In genomic region chr7:76272872-76273271, GRCh38 we compare ENCODE assay signal across 14 cellular contexts. TPM values are rescaled to one million over a fixed set of nuclear protein-coding genes. Genes with fewer than 3 reads are reported as not detected.
A peak's percentile ranks its signal among the peaks of the same experiment; 100 is the strongest.
DNase-seq lines count a peak whose midpoint lies in the region; ATAC-seq, FAIRE-seq and TF ChIP-seq lines count a peak whose summit lies in the region.
"Had no signal": no experiment of that assay in that cellular context is flagged by ENCODE, and none has a peak within 500 bp of the region (broad histone marks: within the 10 kb centered on the region; RNA-seq: fewer than 3 reads in every experiment).

No MANE protein-coding gene starts in this region.

- H3K27me3 ChIP-seq in DND-41 (ENCODE audit: insufficient read depth, low read length, poor library complexity) (peaks cover 13% of the 10 kb centered on the region), HUES6 (ENCODE audit: control insufficient read depth, insufficient read depth, low read length) (peaks cover 22% of the 10 kb centered on the region), astrocyte (ENCODE audit: insufficient read depth, low read length) (peaks cover 41% of the 10 kb centered on the region), upper lobe of left lung (peaks cover 0 to 5% (median 0%) of the 10 kb centered on the region in 4 donors)
- H3K27me3 ChIP-seq: right lobe of liver had no signal

- peak overlapping the region; percentile 79 for H3K27ac Mint-ChIP-seq in astrocyte (ENCODE audit: unreplicated experiment)
- H3K27ac Mint-ChIP-seq: CD4-positive, alpha-beta T cell; type B pancreatic cell had no signal

- TF ChIP-seq POLR2A in GM19099 (IDR thresholded peaks at IDR 0.05; ENCODE audit: extremely low read depth, insufficient read length, low read depth) (peak; percentile 21), upper lobe of left lung (IDR thresholded peaks at IDR 0.05) (no peak), lower leg skin (IDR thresholded peaks at IDR 0.05) (no peak)

- H3K36me3 ChIP-seq in DND-41 (ENCODE audit: insufficient read depth, low read length) (no peaks in the 10 kb centered on the region), HUES6 (ENCODE audit: control insufficient read depth, insufficient read depth, low read length) (no peaks in the 10 kb centered on the region), astrocyte (ENCODE audit: insufficient read depth, low read length) (no peaks in the 10 kb centered on the region), upper lobe of left lung (no peaks in the 10 kb centered on the region)
- H3K36me3 ChIP-seq: right lobe of liver had no signal

- H3K4me1 ChIP-seq in DND-41 (ENCODE audit: insufficient read depth, low read length) (no peaks in the 10 kb centered on the region), HUES6 (ENCODE audit: control insufficient read depth, insufficient read depth, low read length) (peaks cover 37% of the 10 kb centered on the region), astrocyte (ENCODE audit: insufficient read depth, low read length) (no peaks in the 10 kb centered on the region), upper lobe of left lung (peaks cover 0 to 6% (median 2%) of the 10 kb centered on the region in 4 donors)
- H3K4me1 ChIP-seq: right lobe of liver had no signal

- H3K27ac ChIP-seq in DND-41 (ENCODE audit: low read length) (no peak overlapping the region), HUES6 (ENCODE audit: low read depth, low read length) (no peak overlapping the region), astrocyte (ENCODE audit: low read depth, low read length) (no peak overlapping the region), upper lobe of left lung (no peak overlapping the region)
- H3K27ac ChIP-seq: right lobe of liver had no signal

- H3K9me3 Mint-ChIP-seq in astrocyte (ENCODE audit: unreplicated experiment): no peaks in the 10 kb centered on the region
- H3K9me3 Mint-ChIP-seq: CD4-positive, alpha-beta T cell; type B pancreatic cell had no signal

- H3K4me2 ChIP-seq in DND-41 (ENCODE audit: insufficient read depth, low read length): no peak overlapping the region
- peak overlapping the region; percentile 39 for H3K4me2 ChIP-seq in astrocyte (ENCODE audit: low read length)

- H2AFZ ChIP-seq in DND-41 (ENCODE audit: low read depth, low read length) (no peak overlapping the region), astrocyte (ENCODE audit: low read depth, low read length) (no peak overlapping the region)

- H3K9ac ChIP-seq in DND-41 (ENCODE audit: low read depth, low read length) (no peak overlapping the region), HUES6 (ENCODE audit: low read length) (no peak overlapping the region), astrocyte (ENCODE audit: low read length) (no peak overlapping the region)

- H3K4me3 ChIP-seq in DND-41 (ENCODE audit: low read depth in 1 of 2, low read length in 2 of 2): no peak overlapping the region
- H3K4me3 ChIP-seq in HUES6 (ENCODE audit: low read depth, low read length): peak overlapping the region; percentile 22; the same call in 1 of the 2 replicates
- no peak overlapping the region for H3K4me3 ChIP-seq in astrocyte (ENCODE audit: insufficient read depth, low read depth, low read length)
- H3K4me3 ChIP-seq in upper lobe of left lung: no peak overlapping the region
- H3K4me3 ChIP-seq in lower leg skin (ENCODE audit: low read depth, poor library complexity, severe bottlenecking): no peak overlapping the region
- H3K4me3 ChIP-seq: mucosa of descending colon, right lobe of liver had no signal

- peak overlapping the region; percentile 35 for H3K4me3 Mint-ChIP-seq in astrocyte (ENCODE audit: unreplicated experiment)
- H3K4me3 Mint-ChIP-seq: CD4-positive, alpha-beta T cell; type B pancreatic cell had no signal

- H4K20me1 ChIP-seq in DND-41 (ENCODE audit: insufficient read depth, low read length) (no peaks in the 10 kb centered on the region; the same call in 1 of the 2 replicates), astrocyte (ENCODE audit: insufficient read depth, low read length) (no peaks in the 10 kb centered on the region)

- no peaks in the 10 kb centered on the region for H3K36me3 Mint-ChIP-seq in astrocyte (ENCODE audit: low read depth, unreplicated experiment)
- H3K36me3 Mint-ChIP-seq: type B pancreatic cell had no signal

- DNase-seq in DND-41 (no peak), astrocyte (ENCODE audit: low read depth) (no peak), dermis blood vessel endothelial cell (no peak), upper lobe of left lung (no peak), lower leg skin (ENCODE audit: low spot score in 2 of 2) (no peak), SIG-M5 treated with dmso at 0.1 percent for 504 hours (lab: John Stamatoyannopoulos, UW; ENCODE audit: unreplicated experiment) (no peak)
- DNase-seq: CD4-positive, alpha-beta T cell; GOT3; mucosa of descending colon; NCI-H82; right lobe of liver had no signal

- peak; percentile 48; the same call in 2 of the 3 replicates for ATAC-seq in DND-41 (ENCODE audit: insufficient read depth, low read depth)
- ATAC-seq in upper lobe of left lung (ENCODE audit: low FRiP score in 2 of 2): no peak
- ATAC-seq: mucosa of descending colon, right lobe of liver had no signal

- H3K79me2 ChIP-seq in DND-41 (ENCODE audit: insufficient read depth, low read length) (no peaks in the 10 kb centered on the region), astrocyte (ENCODE audit: insufficient read depth, low read length) (no peaks in the 10 kb centered on the region)

- FAIRE-seq in astrocyte (lab: Jason Lieb, UNC): no peak

- no peaks in the 10 kb centered on the region for H3K9me3 ChIP-seq in DND-41 (ENCODE audit: insufficient read depth, low read length, severe bottlenecking)
- H3K9me3 ChIP-seq in HUES6 (ENCODE audit: control insufficient read depth, insufficient read depth, low read depth, low read length): no peaks in the 10 kb centered on the region
- H3K9me3 ChIP-seq in astrocyte (ENCODE audit: insufficient read depth, low read depth, low read length): no peaks in the 10 kb centered on the region
- no peaks in the 10 kb centered on the region for H3K9me3 ChIP-seq in upper lobe of left lung
- H3K9me3 ChIP-seq: mucosa of descending colon, right lobe of liver had no signal

- peaks cover 10% of the 10 kb centered on the region for H3K4me1 Mint-ChIP-seq in astrocyte (ENCODE audit: low read depth, unreplicated experiment)

- TF ChIP-seq EP300 in upper lobe of left lung (IDR thresholded peaks at IDR 0.05): no peak

- H3K27me3 Mint-ChIP-seq in astrocyte (ENCODE audit: low read depth, unreplicated experiment): peaks cover 34% of the 10 kb centered on the region

- 25 to 33% methylated on average over 6 of the region's 6 CpGs for WGBS in upper lobe of left lung, 2 donors
- 40 to 55% methylated on average over 6 of the region's 6 CpGs for WGBS in lower leg skin, 2 donors

- TF ChIP-seq CTCF in DND-41 (IDR thresholded peaks at IDR 0.05; ENCODE audit: borderline replicate concordance, extremely low read depth, low read length, poor library complexity, severe bottlenecking): no peak
- no peak for TF ChIP-seq CTCF in astrocyte (IDR thresholded peaks at IDR 0.05; ENCODE audit: insufficient read depth, low read depth, low read length)
- no peak for TF ChIP-seq CTCF in upper lobe of left lung (IDR thresholded peaks at IDR 0.05)
- no peak for TF ChIP-seq CTCF in lower leg skin (IDR thresholded peaks at IDR 0.05)

- intact Hi-C loops in lower leg skin (cut with DNase I; ENCODE audit: low total_unique reads): no loop called here

RNA-seq across cellular contexts. Expression of gene HSPB1, which starts 29.6 kb away (rescaled TPM):
- total RNA-seq in astrocyte (933 and 1,069 TPM in 2 replicates), dermis blood vessel endothelial cell (109 and 120 TPM in 2 replicates), upper lobe of left lung (100 to 1,000 TPM; 164 to 703 (median 300) TPM), lower leg skin (1,000 to 10,000 TPM; 1,628 to 3,756 (median 2,658) TPM)
